Comparison of ENCODE assay signal across 1 cellular context in genomic region chr10:92699518-92700272, GRCh38.
TF ChIP-seq lines count a peak whose summit lies in the region.

No MANE protein-coding gene starts in this region.

TF ChIP-seq in K562, 482 proteins besides CTCF, POLR2A, EP300 and RAD21 (continued from another document and continues in another):
- TF ChIP-seq, protein P1, sequence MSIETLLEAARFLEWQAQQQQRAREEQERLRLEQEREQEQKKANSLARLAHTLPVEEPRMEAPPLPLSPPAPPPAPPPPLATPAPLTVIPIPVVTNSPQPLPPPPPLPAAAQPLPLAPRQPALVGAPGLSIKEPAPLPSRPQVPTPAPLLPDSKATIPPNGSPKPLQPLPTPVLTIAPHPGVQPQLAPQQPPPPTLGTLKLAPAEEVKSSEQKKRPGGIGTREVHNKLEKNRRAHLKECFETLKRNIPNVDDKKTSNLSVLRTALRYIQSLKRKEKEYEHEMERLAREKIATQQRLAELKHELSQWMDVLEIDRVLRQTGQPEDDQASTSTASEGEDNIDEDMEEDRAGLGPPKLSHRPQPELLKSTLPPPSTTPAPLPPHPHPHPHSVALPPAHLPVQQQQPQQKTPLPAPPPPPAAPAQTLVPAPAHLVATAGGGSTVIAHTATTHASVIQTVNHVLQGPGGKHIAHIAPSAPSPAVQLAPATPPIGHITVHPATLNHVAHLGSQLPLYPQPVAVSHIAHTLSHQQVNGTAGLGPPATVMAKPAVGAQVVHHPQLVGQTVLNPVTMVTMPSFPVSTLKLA (conservative IDR thresholded peaks at IDR 0.05), result peak; percentile 5 to 15; a peak in 2 of 4 replicates
- TF ChIP-seq SRSF9 (IDR thresholded peaks at IDR 0.05; ENCODE audit: borderline replicate concordance, low read depth, low read length) (no peak), ETV1 (tag; conservative IDR thresholded peaks at IDR 0.05; ENCODE audit: low read depth) (peak; percentile 58), ASH1L (IDR thresholded peaks at IDR 0.05; ENCODE audit: borderline replicate concordance, low read depth, partially characterized antibody) (no peak), CBX2 (IDR thresholded peaks at IDR 0.05; ENCODE audit: insufficient read depth, low read length, poor library complexity, severe bottlenecking) (no peak), MBD1 (CRISPR knock-in tag; IDR thresholded peaks at IDR 0.05) (no peak), ZNF23 (CRISPR knock-in tag; IDR thresholded peaks at IDR 0.05) (no peak), ZC3H8 (IDR thresholded peaks at IDR 0.05) (no peak), KDM2B (CRISPR knock-in tag; IDR thresholded peaks at IDR 0.05) (no peak), TFE3 (CRISPR knock-in tag; IDR thresholded peaks at IDR 0.05) (no peak), HMBOX1 (IDR thresholded peaks at IDR 0.05) (no peak), JUNB (CRISPR knock-in tag; conservative IDR thresholded peaks at IDR 0.05) (no peak), MTA3 (IDR thresholded peaks at IDR 0.05; ENCODE audit: borderline replicate concordance) (no peak), SETDB1 (IDR thresholded peaks at IDR 0.05; ENCODE audit: low read length) (no peak), RFX5 (IDR thresholded peaks at IDR 0.05; ENCODE audit: low read depth, low read length) (no peak), TBL1XR1 (IDR thresholded peaks at IDR 0.05; ENCODE audit: low read length in 2 of 2) (no peak), HDGF (IDR thresholded peaks at IDR 0.05) (no peak), GTF2A2 (tag; IDR thresholded peaks at IDR 0.05) (no peak), HNRNPK (IDR thresholded peaks at IDR 0.05; ENCODE audit: low read depth, low read length, poor library complexity, severe bottlenecking) (no peak), ILK (tag; IDR thresholded peaks at IDR 0.05; ENCODE audit: borderline replicate concordance, low read depth) (no peak), DDX20 (tag; IDR thresholded peaks at IDR 0.05; ENCODE audit: low read depth) (no peak), TOE1 (IDR thresholded peaks at IDR 0.05; ENCODE audit: borderline replicate concordance) (peak; percentile 33; the same call in 1 of the 2 replicates), TOE1 (CRISPR knock-in tag; IDR thresholded peaks at IDR 0.05; ENCODE audit: borderline replicate concordance, low read depth) (no peak), RAD51 (IDR thresholded peaks at IDR 0.05; ENCODE audit: borderline replicate concordance, low read depth) (no peak), ZBTB5 (IDR thresholded peaks at IDR 0.05) (no peak), CBX8 (IDR thresholded peaks at IDR 0.05; ENCODE audit: borderline replicate concordance, extremely low read depth, low read depth, low read length, poor library complexity, severe bottlenecking) (no peak), CBX5 (IDR thresholded peaks at IDR 0.05; ENCODE audit: borderline replicate concordance, low read depth) (no peak), STAT5B (CRISPR knock-in tag; IDR thresholded peaks at IDR 0.05) (no peak), ZNF277 (CRISPR knock-in tag; IDR thresholded peaks at IDR 0.05; ENCODE audit: borderline replicate concordance) (no peak), PHF21A (IDR thresholded peaks at IDR 0.05; ENCODE audit: borderline replicate concordance, low read depth) (no peak), RFX1 (IDR thresholded peaks at IDR 0.05) (no peak), KDM5B (IDR thresholded peaks at IDR 0.05; ENCODE audit: insufficient replicate concordance, low read depth, low read length) (peak; percentile 56), ZNF134 (CRISPR knock-in tag; conservative IDR thresholded peaks at IDR 0.05) (no peak), RB1 (IDR thresholded peaks at IDR 0.05; ENCODE audit: low read depth) (no peak), ATF6 (CRISPR knock-in tag; IDR thresholded peaks at IDR 0.05) (no peak), ZKSCAN8 (CRISPR knock-in tag; IDR thresholded peaks at IDR 0.05) (no peak), PTTG1 (tag; IDR thresholded peaks at IDR 0.05; ENCODE audit: low read depth) (no peak)
- TF ChIP-seq, protein P2, sequence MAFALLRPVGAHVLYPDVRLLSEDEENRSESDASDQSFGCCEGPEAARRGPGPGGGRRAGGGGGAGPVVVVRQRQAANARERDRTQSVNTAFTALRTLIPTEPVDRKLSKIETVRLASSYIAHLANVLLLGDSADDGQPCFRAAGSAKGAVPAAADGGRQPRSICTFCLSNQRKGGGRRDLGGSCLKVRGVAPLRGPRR (CRISPR knock-in tag; IDR thresholded peaks at IDR 0.05), result no peak
- TF ChIP-seq, protein P3, sequence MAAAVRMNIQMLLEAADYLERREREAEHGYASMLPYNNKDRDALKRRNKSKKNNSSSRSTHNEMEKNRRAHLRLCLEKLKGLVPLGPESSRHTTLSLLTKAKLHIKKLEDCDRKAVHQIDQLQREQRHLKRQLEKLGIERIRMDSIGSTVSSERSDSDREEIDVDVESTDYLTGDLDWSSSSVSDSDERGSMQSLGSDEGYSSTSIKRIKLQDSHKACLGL (CRISPR knock-in tag; IDR thresholded peaks at IDR 0.05; ENCODE audit: borderline replicate concordance, poor library complexity, severe bottlenecking), result no peak
- TF ChIP-seq, protein P4, sequence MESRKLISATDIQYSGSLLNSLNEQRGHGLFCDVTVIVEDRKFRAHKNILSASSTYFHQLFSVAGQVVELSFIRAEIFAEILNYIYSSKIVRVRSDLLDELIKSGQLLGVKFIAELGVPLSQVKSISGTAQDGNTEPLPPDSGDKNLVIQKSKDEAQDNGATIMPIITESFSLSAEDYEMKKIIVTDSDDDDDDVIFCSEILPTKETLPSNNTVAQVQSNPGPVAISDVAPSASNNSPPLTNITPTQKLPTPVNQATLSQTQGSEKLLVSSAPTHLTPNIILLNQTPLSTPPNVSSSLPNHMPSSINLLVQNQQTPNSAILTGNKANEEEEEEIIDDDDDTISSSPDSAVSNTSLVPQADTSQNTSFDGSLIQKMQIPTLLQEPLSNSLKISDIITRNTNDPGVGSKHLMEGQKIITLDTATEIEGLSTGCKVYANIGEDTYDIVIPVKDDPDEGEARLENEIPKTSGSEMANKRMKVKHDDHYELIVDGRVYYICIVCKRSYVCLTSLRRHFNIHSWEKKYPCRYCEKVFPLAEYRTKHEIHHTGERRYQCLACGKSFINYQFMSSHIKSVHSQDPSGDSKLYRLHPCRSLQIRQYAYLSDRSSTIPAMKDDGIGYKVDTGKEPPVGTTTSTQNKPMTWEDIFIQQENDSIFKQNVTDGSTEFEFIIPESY (CRISPR knock-in tag; IDR thresholded peaks at IDR 0.05), result 0 out of 2 replicates have a peak, but pooled peaks have one; percentile 18
- TF ChIP-seq, protein P5, sequence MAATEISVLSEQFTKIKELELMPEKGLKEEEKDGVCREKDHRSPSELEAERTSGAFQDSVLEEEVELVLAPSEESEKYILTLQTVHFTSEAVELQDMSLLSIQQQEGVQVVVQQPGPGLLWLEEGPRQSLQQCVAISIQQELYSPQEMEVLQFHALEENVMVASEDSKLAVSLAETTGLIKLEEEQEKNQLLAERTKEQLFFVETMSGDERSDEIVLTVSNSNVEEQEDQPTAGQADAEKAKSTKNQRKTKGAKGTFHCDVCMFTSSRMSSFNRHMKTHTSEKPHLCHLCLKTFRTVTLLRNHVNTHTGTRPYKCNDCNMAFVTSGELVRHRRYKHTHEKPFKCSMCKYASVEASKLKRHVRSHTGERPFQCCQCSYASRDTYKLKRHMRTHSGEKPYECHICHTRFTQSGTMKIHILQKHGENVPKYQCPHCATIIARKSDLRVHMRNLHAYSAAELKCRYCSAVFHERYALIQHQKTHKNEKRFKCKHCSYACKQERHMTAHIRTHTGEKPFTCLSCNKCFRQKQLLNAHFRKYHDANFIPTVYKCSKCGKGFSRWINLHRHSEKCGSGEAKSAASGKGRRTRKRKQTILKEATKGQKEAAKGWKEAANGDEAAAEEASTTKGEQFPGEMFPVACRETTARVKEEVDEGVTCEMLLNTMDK (IDR thresholded peaks at IDR 0.05; ENCODE audit: borderline replicate concordance, insufficient read depth, low read depth, low read length, poor library complexity, severe bottlenecking), result no peak
- TF ChIP-seq, protein P6, sequence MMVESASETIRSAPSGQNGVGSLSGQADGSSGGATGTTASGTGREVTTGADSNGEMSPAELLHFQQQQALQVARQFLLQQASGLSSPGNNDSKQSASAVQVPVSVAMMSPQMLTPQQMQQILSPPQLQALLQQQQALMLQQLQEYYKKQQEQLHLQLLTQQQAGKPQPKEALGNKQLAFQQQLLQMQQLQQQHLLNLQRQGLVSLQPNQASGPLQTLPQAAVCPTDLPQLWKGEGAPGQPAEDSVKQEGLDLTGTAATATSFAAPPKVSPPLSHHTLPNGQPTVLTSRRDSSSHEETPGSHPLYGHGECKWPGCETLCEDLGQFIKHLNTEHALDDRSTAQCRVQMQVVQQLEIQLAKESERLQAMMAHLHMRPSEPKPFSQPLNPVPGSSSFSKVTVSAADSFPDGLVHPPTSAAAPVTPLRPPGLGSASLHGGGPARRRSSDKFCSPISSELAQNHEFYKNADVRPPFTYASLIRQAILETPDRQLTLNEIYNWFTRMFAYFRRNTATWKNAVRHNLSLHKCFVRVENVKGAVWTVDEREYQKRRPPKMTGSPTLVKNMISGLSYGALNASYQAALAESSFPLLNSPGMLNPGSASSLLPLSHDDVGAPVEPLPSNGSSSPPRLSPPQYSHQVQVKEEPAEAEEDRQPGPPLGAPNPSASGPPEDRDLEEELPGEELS (CRISPR knock-in tag; IDR thresholded peaks at IDR 0.05; ENCODE audit: borderline replicate concordance), result no peak
- TF ChIP-seq, protein P7, sequence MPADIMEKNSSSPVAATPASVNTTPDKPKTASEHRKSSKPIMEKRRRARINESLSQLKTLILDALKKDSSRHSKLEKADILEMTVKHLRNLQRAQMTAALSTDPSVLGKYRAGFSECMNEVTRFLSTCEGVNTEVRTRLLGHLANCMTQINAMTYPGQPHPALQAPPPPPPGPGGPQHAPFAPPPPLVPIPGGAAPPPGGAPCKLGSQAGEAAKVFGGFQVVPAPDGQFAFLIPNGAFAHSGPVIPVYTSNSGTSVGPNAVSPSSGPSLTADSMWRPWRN (IDR thresholded peaks at IDR 0.05; ENCODE audit: low read depth), result no peak
